Comparison of ENCODE assay signal across 10 cellular contexts in genomic region chrX:2819345-2820130, GRCh38. TPM values are rescaled to one million over a fixed set of nuclear protein-coding genes. Genes with fewer than 3 reads are reported as not detected.
DNase-seq lines count a peak whose midpoint lies in the region; ATAC-seq and TF ChIP-seq lines count a peak whose summit lies in the region.
"Had no signal": no experiment of that assay in that cellular context is flagged by ENCODE, and none has a peak within 500 bp of the region (broad histone marks: within the 10 kb centered on the region; RNA-seq: fewer than 3 reads in every experiment).

No MANE protein-coding gene starts in this region.

- no peaks in the 10 kb centered on the region for H3K79me1 ChIP-seq in neuronal stem cell (ENCODE audit: low read depth, low read length)

- TF ChIP-seq CTCF in LNCaP clone FGC (IDR thresholded peaks at IDR 0.05; ENCODE audit: control insufficient read depth, extremely low read depth, insufficient read depth) (peak; percentile 41), brain (conservative IDR thresholded peaks at IDR 0.05) (peak; percentile 40 to 46), endothelial cell (IDR thresholded peaks at IDR 0.05; ENCODE audit: unreplicated experiment) (no peak)

- H2BK12ac ChIP-seq in neuronal stem cell (ENCODE audit: low read length): no peak overlapping the region

- H3K14ac ChIP-seq in neuronal stem cell (ENCODE audit: low read length): no peak overlapping the region

- H3K23ac ChIP-seq in neuronal stem cell (ENCODE audit: low read depth, low read length, poor library complexity): no peak overlapping the region

- no peak overlapping the region for H2BK5ac ChIP-seq in neuronal stem cell (ENCODE audit: low read length)

- no peak overlapping the region for H3K4me3 ChIP-seq in LNCaP clone FGC (ENCODE audit: low read depth, low read length)
- H3K4me3 ChIP-seq in neuronal stem cell (ENCODE audit: low read length in 2 of 2): no peak overlapping the region

- H3K4me3 Mint-ChIP-seq in brain (no peak overlapping the region), endothelial cell (ENCODE audit: unreplicated experiment) (no peak overlapping the region)
- H3K4me3 Mint-ChIP-seq: CD4-positive, CD25-positive, alpha-beta regulatory T cell; WTC11 had no signal

- peaks cover under 1% of the 10 kb centered on the region for H3K4me1 Mint-ChIP-seq in brain
- H3K4me1 Mint-ChIP-seq in endothelial cell (ENCODE audit: unreplicated experiment): no peaks in the 10 kb centered on the region

- H3K18ac ChIP-seq in neuronal stem cell (ENCODE audit: low read length): no peak overlapping the region

- H3K4me1 ChIP-seq in neuronal stem cell (ENCODE audit: control insufficient read depth in 2 of 2, insufficient read depth in 1 of 2, low read depth in 1 of 2, low read length in 2 of 2): no peaks in the 10 kb centered on the region

- no peak overlapping the region for H3K4me2 ChIP-seq in neuronal stem cell (ENCODE audit: insufficient read depth, low read length, poor library complexity, severe bottlenecking)

- H3K9me3 Mint-ChIP-seq in brain: peaks cover 0 to 7% (median 0%) of the 10 kb centered on the region in 5 experiments
- no peaks in the 10 kb centered on the region for H3K9me3 Mint-ChIP-seq in endothelial cell (ENCODE audit: unreplicated experiment)
- H3K9me3 Mint-ChIP-seq: WTC11 had no signal

- no peak overlapping the region for H4K8ac ChIP-seq in neuronal stem cell (ENCODE audit: low read depth, low read length)

- WGBS in neuronal stem cell (ENCODE audit: extremely low coverage in 2 of 2, insufficient read length in 2 of 2, insufficient replicate concordance in 1 of 2), 2 donors: no CpG with 5 or more reads among the region's 9 CpGs

- DNase-seq in NCI-H748 (lab: John Stamatoyannopoulos, UW; ENCODE audit: unreplicated experiment) (peak; percentile 22), NCI-H748 treated with DMSO at 0.1 percent for 48 hours (lab: John Stamatoyannopoulos, UW) (no peak), LNCaP clone FGC (ENCODE audit: low read depth) (no peak), neuronal stem cell (ENCODE audit: low spot score) (no peak), medulla oblongata (ENCODE audit: extremely low spot score) (no peak), endothelial cell (ENCODE audit: low spot score) (no peak)

- H3K36me3 Mint-ChIP-seq in brain (no peaks in the 10 kb centered on the region), endothelial cell (ENCODE audit: low read depth, unreplicated experiment) (no peaks in the 10 kb centered on the region)
- H3K36me3 Mint-ChIP-seq: CD4-positive, CD25-positive, alpha-beta regulatory T cell; WTC11 had no signal

- no peak overlapping the region for H2AK5ac ChIP-seq in neuronal stem cell (ENCODE audit: low read depth, low read length)

- H3K27ac Mint-ChIP-seq in brain: no peak overlapping the region
- no peak overlapping the region for H3K27ac Mint-ChIP-seq in endothelial cell (ENCODE audit: unreplicated experiment)
- H3K27ac Mint-ChIP-seq: CD4-positive, CD25-positive, alpha-beta regulatory T cell; WTC11 had no signal

- no peaks in the 10 kb centered on the region for H3K27me3 ChIP-seq in neuronal stem cell (ENCODE audit: control insufficient read depth in 3 of 3, insufficient read depth in 3 of 3, low read depth in 1 of 3, low read length in 3 of 3)

- no peak overlapping the region for H3K4ac ChIP-seq in neuronal stem cell (ENCODE audit: low read length)

- H2AFZ ChIP-seq in neuronal stem cell (ENCODE audit: low read length): peak overlapping the region; percentile 69

- H3K27ac ChIP-seq in neuronal stem cell (replicated peaks; ENCODE audit: low read length): no peak overlapping the region

- no peak overlapping the region for H3K9ac ChIP-seq in neuronal stem cell (ENCODE audit: low read depth, low read length, poor library complexity)

- H4K91ac ChIP-seq in neuronal stem cell (ENCODE audit: low read depth, low read length, poor library complexity): no peak overlapping the region

- no peaks in the 10 kb centered on the region for H3K9me3 ChIP-seq in neuronal stem cell (replicated peaks in 1 of 2; ENCODE audit: control insufficient read depth in 2 of 2, insufficient read depth in 1 of 2, low read depth in 1 of 2, low read length in 2 of 2)

- H2BK15ac ChIP-seq in neuronal stem cell (ENCODE audit: low read length): no peak overlapping the region

- H2BK120ac ChIP-seq in neuronal stem cell (ENCODE audit: low read depth, low read length): no peak overlapping the region

- ATAC-seq in HG02885 (IDR thresholded peaks at IDR 0.05; ENCODE audit: poor library complexity, unreplicated experiment): no peak
- ATAC-seq: WTC11 had no signal

- no peaks in the 10 kb centered on the region for H3K36me3 ChIP-seq in neuronal stem cell (replicated peaks in 1 of 2; ENCODE audit: control insufficient read depth in 2 of 2, insufficient read depth in 2 of 2, low read length in 2 of 2)

- H3K27me3 Mint-ChIP-seq in brain (peaks cover 3% of the 10 kb centered on the region), endothelial cell (ENCODE audit: unreplicated experiment) (peaks cover under 1% of the 10 kb centered on the region)

RNA-seq across cellular contexts. Expression of gene GYG2, which starts 9.2 kb away (rescaled TPM):
- polyA plus RNA-seq in brain (ENCODE audit: insufficient read depth, low read depth, low replicate concordance): 6.1 TPM
- 37.5 TPM for polyA plus RNA-seq in neuronal stem cell (2013, experiment 1 of 2)
- polyA plus RNA-seq in neuronal stem cell (2013, experiment 2 of 2): 34.3 TPM
- 4.5 TPM for total RNA-seq in endothelial cell (ENCODE audit: unreplicated experiment)
- total RNA-seq: CD4-positive, CD25-positive, alpha-beta regulatory T cell had no signal
- polyA plus RNA-seq: CD4-positive, CD25-positive, alpha-beta regulatory T cell had no signal
